In the genomic region with DNA sequence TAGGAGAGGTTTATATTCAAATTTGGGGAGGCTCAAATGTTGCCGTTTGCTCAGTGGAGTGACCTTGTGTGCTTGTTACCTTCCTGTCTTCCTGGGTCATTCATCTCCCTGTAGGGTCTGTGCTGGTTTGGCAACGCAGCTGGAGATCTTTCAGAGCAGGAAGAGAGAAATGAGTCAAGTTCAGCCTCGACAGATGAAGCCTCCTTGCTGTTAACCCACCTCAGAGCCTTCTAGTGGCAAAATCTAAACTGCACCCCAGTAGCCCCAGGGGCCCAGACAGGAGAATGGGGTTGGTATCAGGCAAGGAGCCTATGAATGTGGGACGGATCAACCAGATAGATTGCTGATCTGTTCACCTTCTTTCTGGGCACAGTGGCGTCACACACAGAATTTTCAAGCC, we compare ENCODE assay signal across 1 cellular context.
TF ChIP-seq lines count a peak whose summit lies in the region.

No MANE protein-coding gene starts in this region.

TF ChIP-seq in GM12878, 131 proteins besides CTCF, POLR2A, EP300 and RAD21 (continued from another document):
- TF ChIP-seq EED (IDR thresholded peaks at IDR 0.05; ENCODE audit: low read depth) (peak; percentile 53; the same call in 1 of the 2 replicates), BCL11A (IDR thresholded peaks at IDR 0.05; ENCODE audit: low read depth, low read length) (no peak), NBN (IDR thresholded peaks at IDR 0.05) (no peak), ESRRA (IDR thresholded peaks at IDR 0.05; ENCODE audit: low read length) (no peak), KLF5 (IDR thresholded peaks at IDR 0.05; ENCODE audit: partially characterized antibody) (no peak), CREB1 (IDR thresholded peaks at IDR 0.05; ENCODE audit: low read depth) (no peak), ZNF217 (IDR thresholded peaks at IDR 0.05) (no peak)
